27 cellular contexts compared by ENCODE assay signal in the genomic region with DNA sequence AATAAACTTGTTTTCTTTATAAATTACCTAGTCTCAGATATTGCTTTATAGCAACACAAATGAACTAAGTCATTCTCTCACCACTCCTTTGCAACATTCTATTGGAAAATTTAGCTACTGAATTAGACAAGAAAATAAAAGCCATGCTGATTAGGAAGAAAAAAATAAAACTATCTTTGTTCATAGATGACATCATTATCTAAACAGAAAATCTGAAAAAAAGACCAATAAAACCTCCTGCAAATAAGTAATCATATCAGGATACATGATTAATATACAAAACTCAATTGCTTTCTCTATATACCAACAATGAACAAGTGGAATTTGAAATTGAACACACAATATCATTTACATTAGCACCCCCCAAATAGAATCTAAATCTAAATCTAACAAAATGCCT.
"Had no signal": no experiment of that assay in that cellular context is flagged by ENCODE, and none has a peak within 500 bp of the region (broad histone marks: within the 10 kb centered on the region; RNA-seq: fewer than 3 reads in every experiment).

No MANE protein-coding gene starts in this region.

- H3K27ac ChIP-seq: stomach, suprapubic skin, testis, thoracic aorta, thyroid gland, tibial artery, tibial nerve, transverse colon, upper lobe of left lung, upper lobe of right lung, uterus, vagina had no signal

- H3K4me3 ChIP-seq: stomach, suprapubic skin, testis, thoracic aorta, thyroid gland, tibial artery, tibial nerve, transverse colon, upper lobe of left lung, upper lobe of right lung, uterus, vagina had no signal

- H3K9me3 ChIP-seq: suprapubic skin, testis, thoracic aorta, thyroid gland, tibial artery, transverse colon, upper lobe of left lung, upper lobe of right lung, uterus, vagina had no signal

- H3K27me3 ChIP-seq: stomach, suprapubic skin, testis, thyroid gland, tibial artery, tibial nerve, transverse colon, upper lobe of left lung, upper lobe of right lung, uterus, vagina had no signal

- FAIRE-seq: urothelium cell line had no signal

- H3K4me1 ChIP-seq: stomach, suprapubic skin, testis, thyroid gland, tibial artery, tibial nerve, transverse colon, upper lobe of left lung, upper lobe of right lung, uterus, vagina had no signal

- H3K36me3 ChIP-seq: stomach, suprapubic skin, thoracic aorta, thyroid gland, tibial artery, tibial nerve, transverse colon, upper lobe of left lung, upper lobe of right lung, uterus, vagina had no signal

- DNase-seq: stimulated activated CD4-positive, alpha-beta T cell treated with anti-CD3 and anti-CD28 coated beads, Interleukin-2, amount 100 ng/mL, for 48 hours; stimulated activated CD4-positive, alpha-beta T cell treated with anti-CD3 and anti-CD28 coated beads, Interleukin-4, amount 100 ng/mL, for 1 hour; stimulated activated CD4-positive, alpha-beta T cell treated with anti-CD3 and anti-CD28 coated beads, Interleukin-4, amount 100 ng/mL, for 24 hours; stimulated activated CD4-positive, alpha-beta T cell treated with anti-CD3 and anti-CD28 coated beads, Interleukin-4, amount 100 ng/mL, for 4 hours; stimulated activated CD8-positive, alpha-beta memory T cell treated with anti-CD3 and anti-CD28 coated beads, Interleukin-4, amount 100 ng/mL, for 48 hours; stimulated activated naive B cell treated with anti-CD40 and anti-IgM and Interleukin-4, amounts not matched to agents 10 μg/mL and 1 μg/mL and 100 μg/mL, for 72 hours; stimulated activated naive CD4-positive, alpha-beta T cell; stimulated activated naive CD4-positive, alpha-beta T cell treated with Interleukin-2 at 50 U/mL for 16 hours; stimulated activated naive CD8-positive, alpha-beta T cell treated with anti-CD3 and anti-CD28 coated beads, Interleukin-15, amount 100 ng/mL, for 72 hours; stimulated activated naive CD8-positive, alpha-beta T cell treated with anti-CD3 and anti-CD28 coated beads, Interleukin-15, Interleukin-2, amounts not matched to agents 100 U/mL and 50 U/mL, for 24 hours; stomach; substantia nigra; testis; thyroid gland; tibial artery; transverse colon; trophoblast cell; upper lobe of left lung; upper lobe of right lung; uterus had no signal

- ATAC-seq: stimulated activated effector memory CD8-positive, alpha-beta T cell treated with anti-CD3 and anti-CD28 coated beads, Interleukin-12 subunit alpha, Interleukin-12 subunit beta, amount 100 ng/mL, for 72 hours; stimulated activated memory B cell treated with anti-CD40 and anti-IgM and Interleukin-4, amounts not matched to agents 10 μg/mL and 1 μg/mL and 100 μg/mL, for 72 hours; stimulated activated naive B cell treated with anti-CD40 and anti-IgM and Interleukin-4, amounts not matched to agents 10 μg/mL and 1 μg/mL and 100 μg/mL, for 72 hours; stimulated activated naive CD8-positive, alpha-beta T cell treated with anti-CD3 and anti-CD28 coated beads, Interleukin-15, amount 100 ng/mL, for 72 hours; stimulated activated naive CD8-positive, alpha-beta T cell treated with anti-CD3 and anti-CD28 coated beads, Interleukin-15, Interleukin-2, amounts not matched to agents 100 U/mL and 50 U/mL, for 24 hours; upper lobe of right lung had no signal
